ENCODE assay signal across 8 cellular contexts in the genomic region with DNA sequence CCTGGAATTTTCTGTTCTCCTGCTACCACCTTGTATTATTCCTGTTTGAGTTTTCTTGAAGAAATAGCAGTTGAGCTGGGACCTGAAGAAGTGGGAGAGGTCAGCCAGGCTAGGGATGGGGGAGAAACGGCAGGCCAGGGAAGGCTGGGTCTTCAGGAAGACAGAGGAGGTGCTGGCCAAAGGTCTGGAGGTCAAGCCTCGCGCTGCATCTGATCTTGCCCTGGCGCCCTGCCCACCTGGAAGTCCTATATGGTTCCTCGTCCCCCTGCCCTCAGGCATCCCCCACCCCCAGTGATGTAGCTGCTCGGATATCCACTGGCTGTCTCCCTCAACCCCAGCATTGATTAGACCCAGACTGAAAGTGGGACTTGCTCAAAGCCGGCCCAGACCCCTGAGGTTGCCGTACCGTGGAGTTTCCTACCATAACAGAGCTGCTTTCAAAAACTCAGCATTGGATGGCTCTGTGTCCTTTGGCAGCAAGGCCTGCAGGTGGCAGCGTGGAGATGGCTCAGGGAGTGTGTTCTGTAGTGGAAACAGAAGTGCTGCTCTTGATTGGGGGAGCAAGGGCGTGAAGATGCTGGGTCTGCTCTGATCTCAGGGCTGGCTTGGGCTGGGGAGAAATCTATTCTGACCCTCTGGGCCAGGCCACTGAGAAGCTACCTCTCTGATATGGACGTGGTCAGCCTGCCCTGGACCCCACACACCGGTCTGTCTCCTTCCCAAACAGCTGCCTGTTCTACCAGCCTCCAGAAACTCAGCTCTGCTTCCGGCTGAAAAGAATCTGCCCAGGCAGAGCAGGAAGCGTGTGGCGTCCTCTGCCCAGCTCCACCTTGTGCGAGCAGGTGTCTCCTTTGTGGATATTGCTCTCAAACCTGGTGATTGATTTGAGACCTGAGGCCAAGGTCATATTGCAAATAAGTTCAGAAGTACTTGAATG.
DNase-seq lines count a peak whose midpoint lies in the region; ATAC-seq, FAIRE-seq and TF ChIP-seq lines count a peak whose summit lies in the region.

No MANE protein-coding gene starts in this region.

- peak; percentile 76 for DNase-seq in DMS153 (lab: John Stamatoyannopoulos, UW)
- peak; percentile 88 for DNase-seq in GM23338 (ENCODE audit: low spot score)
- DNase-seq in NCI-H1417 treated with DMSO at 0.1 percent for 48 hours (lab: John Stamatoyannopoulos, UW), result peak; percentile 20
- peak; percentile 56 for DNase-seq in SW480 (ENCODE audit: low spot score)
- peak in 1 of 2 donors; percentile 41 for DNase-seq in breast epithelium (ENCODE audit: low spot score in 2 of 2)
- peak; percentile 35 for DNase-seq in stimulated activated CD4-positive, alpha-beta T cell treated with anti-CD3 and anti-CD28 coated beads, Interleukin-1b, Interleukin-23, amount 100 ng/mL, for 48 hours

- intact Hi-C loops in breast epithelium (cut with DNase I; ENCODE audit: low total_unique reads), result no loop called here

- H3K4me1 ChIP-seq in GM23338 (ENCODE audit: insufficient read depth) (peaks cover 24% of the 10 kb centered on the region), breast epithelium (no peaks in the 10 kb centered on the region)

- no peak overlapping the region for H3K4me3 Mint-ChIP-seq in GM23338

- H3F3A ChIP-seq in GM23338 (replicated peaks; ENCODE audit: low read depth), result peaks cover 11% of the 10 kb centered on the region; the same call in 1 of the 2 replicates

- H2AFZ ChIP-seq in GM23338, result no peak overlapping the region

- 0 out of 2 replicates have a peak, but pooled peaks cover 8% of the 10 kb centered on the region for H3K9me2 ChIP-seq in GM23338 (ENCODE audit: insufficient read depth)

- H3K36me3 ChIP-seq in GM23338 (ENCODE audit: insufficient read depth) (no peaks in the 10 kb centered on the region), breast epithelium (no peaks in the 10 kb centered on the region)

- H3K9me3 ChIP-seq in breast epithelium, result no peaks in the 10 kb centered on the region

- H3K4me1 Mint-ChIP-seq in GM23338, result peaks cover 63% of the 10 kb centered on the region

- H3K36me3 Mint-ChIP-seq in GM23338 (ENCODE audit: low read depth), result peaks cover 9% of the 10 kb centered on the region; the same call in 1 of the 3 replicates

- no peaks in the 10 kb centered on the region for H3K27me3 ChIP-seq in GM23338 (ENCODE audit: insufficient read depth)
- no peaks in the 10 kb centered on the region for H3K27me3 ChIP-seq in breast epithelium

- H4K20me1 ChIP-seq in GM23338 (replicated peaks; ENCODE audit: insufficient read depth), result no peaks in the 10 kb centered on the region

- peaks cover 30% of the 10 kb centered on the region for H3K27me3 Mint-ChIP-seq in GM23338 (ENCODE audit: insufficient read depth, low read depth, poor library complexity)

- H3K79me2 ChIP-seq in GM23338 (replicated peaks; ENCODE audit: insufficient read depth), result no peaks in the 10 kb centered on the region

- H3K4me2 ChIP-seq in GM23338, result no peak overlapping the region

- H3K27ac ChIP-seq in GM23338 (ENCODE audit: low read depth), result peak overlapping the region; percentile 74; the same call in 1 of the 2 replicates
- no peak overlapping the region for H3K27ac ChIP-seq in breast epithelium

- TF ChIP-seq POLR2A in breast epithelium (IDR thresholded peaks at IDR 0.05), result no peak

- FAIRE-seq in islet of Langerhans (lab: Jason Lieb, UNC), result peak; percentile 66

- TF ChIP-seq CTCF in GM23338 (conservative IDR thresholded peaks at IDR 0.05; ENCODE audit: low read depth in 2 of 2) (peak; percentile 75 to 94), breast epithelium (IDR thresholded peaks at IDR 0.05) (peak; percentile 35 to 62 (median 53))

- no peak overlapping the region for H3K27ac Mint-ChIP-seq in GM23338

- ATAC-seq in GM23338, result peak; percentile 76
- ATAC-seq in GM21576 (IDR thresholded peaks at IDR 0.05; ENCODE audit: unreplicated experiment), result no peak

- H3K4me3 ChIP-seq in GM23338 (no peak overlapping the region), breast epithelium (no peak overlapping the region)

- peaks cover 5% of the 10 kb centered on the region; the same call in 2 of the 3 replicates for H3K9me3 Mint-ChIP-seq in GM23338

TF ChIP-seq in GM23338, 12 proteins besides CTCF, POLR2A, EP300 and RAD21 (continues in another document):
- no peak for TF ChIP-seq EZH2phosphoT487 (IDR thresholded peaks at IDR 0.05; ENCODE audit: unreplicated experiment)
- no peak for TF ChIP-seq NANOG (IDR thresholded peaks at IDR 0.05; ENCODE audit: borderline replicate concordance)
- no peak for TF ChIP-seq ZNF114 (CRISPR knock-in tag; IDR thresholded peaks at IDR 0.05)
- no peak for TF ChIP-seq CREB1 (CRISPR knock-in tag; IDR thresholded peaks at IDR 0.05; ENCODE audit: low read depth)
- TF ChIP-seq JUNB (IDR thresholded peaks at IDR 0.05; ENCODE audit: unreplicated experiment), result no peak
- TF ChIP-seq, protein P1, sequence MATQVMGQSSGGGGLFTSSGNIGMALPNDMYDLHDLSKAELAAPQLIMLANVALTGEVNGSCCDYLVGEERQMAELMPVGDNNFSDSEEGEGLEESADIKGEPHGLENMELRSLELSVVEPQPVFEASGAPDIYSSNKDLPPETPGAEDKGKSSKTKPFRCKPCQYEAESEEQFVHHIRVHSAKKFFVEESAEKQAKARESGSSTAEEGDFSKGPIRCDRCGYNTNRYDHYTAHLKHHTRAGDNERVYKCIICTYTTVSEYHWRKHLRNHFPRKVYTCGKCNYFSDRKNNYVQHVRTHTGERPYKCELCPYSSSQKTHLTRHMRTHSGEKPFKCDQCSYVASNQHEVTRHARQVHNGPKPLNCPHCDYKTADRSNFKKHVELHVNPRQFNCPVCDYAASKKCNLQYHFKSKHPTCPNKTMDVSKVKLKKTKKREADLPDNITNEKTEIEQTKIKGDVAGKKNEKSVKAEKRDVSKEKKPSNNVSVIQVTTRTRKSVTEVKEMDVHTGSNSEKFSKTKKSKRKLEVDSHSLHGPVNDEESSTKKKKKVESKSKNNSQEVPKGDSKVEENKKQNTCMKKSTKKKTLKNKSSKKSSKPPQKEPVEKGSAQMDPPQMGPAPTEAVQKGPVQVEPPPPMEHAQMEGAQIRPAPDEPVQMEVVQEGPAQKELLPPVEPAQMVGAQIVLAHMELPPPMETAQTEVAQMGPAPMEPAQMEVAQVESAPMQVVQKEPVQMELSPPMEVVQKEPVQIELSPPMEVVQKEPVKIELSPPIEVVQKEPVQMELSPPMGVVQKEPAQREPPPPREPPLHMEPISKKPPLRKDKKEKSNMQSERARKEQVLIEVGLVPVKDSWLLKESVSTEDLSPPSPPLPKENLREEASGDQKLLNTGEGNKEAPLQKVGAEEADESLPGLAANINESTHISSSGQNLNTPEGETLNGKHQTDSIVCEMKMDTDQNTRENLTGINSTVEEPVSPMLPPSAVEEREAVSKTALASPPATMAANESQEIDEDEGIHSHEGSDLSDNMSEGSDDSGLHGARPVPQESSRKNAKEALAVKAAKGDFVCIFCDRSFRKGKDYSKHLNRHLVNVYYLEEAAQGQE (IDR thresholded peaks at IDR 0.05; ENCODE audit: unreplicated experiment), result no peak
- TF ChIP-seq ZNF331 (CRISPR knock-in tag; IDR thresholded peaks at IDR 0.05; ENCODE audit: low read depth), result no peak
- TF ChIP-seq STAT1 (IDR thresholded peaks at IDR 0.05; ENCODE audit: unreplicated experiment), result no peak
